In genomic region chr1:210689741-210690635, GRCh38 we compare ENCODE assay signal across 12 cellular contexts.
"Had no signal": no experiment of that assay in that cellular context is flagged by ENCODE, and none has a peak within 500 bp of the region (broad histone marks: within the 10 kb centered on the region; RNA-seq: fewer than 3 reads in every experiment).

No MANE protein-coding gene starts in this region.

- H3K9me3 ChIP-seq: ascending aorta, esophagus squamous epithelium, mucosa of descending colon, suprapubic skin had no signal

- DNase-seq: activated CD4-positive, alpha-beta T cell treated with anti-CD3 and anti-CD28 coated beads, Interleukin-2, amount 10 ng/mL, durations not matched to agents 7 days and 5 days; activated CD8-positive, alpha-beta memory T cell treated with anti-CD3 and anti-CD28 coated beads, Interleukin-2, amount 50 U/mL, for 4 hours; activated naive CD4-positive, alpha-beta T cell treated with anti-CD3 and anti-CD28 coated beads for 36 hours; activated T-cell treated with anti-CD3 and anti-CD28 coated beads, Interleukin-2, amount 50 U/mL, for 4 hours; effector memory CD4-positive, alpha-beta T cell; esophagus squamous epithelium; mucosa of descending colon; naive B cell; T-helper 1 cell; T1000 had no signal

- H3K4me1 ChIP-seq: ascending aorta, esophagus squamous epithelium, suprapubic skin had no signal

- H3K27ac ChIP-seq: ascending aorta, esophagus squamous epithelium, suprapubic skin had no signal

- H3K27me3 ChIP-seq: ascending aorta, esophagus squamous epithelium, suprapubic skin had no signal

- ATAC-seq: activated T-cell treated with anti-CD3 and anti-CD28 coated beads, Interleukin-2, amount 50 U/mL, for 4 hours; mucosa of descending colon had no signal

- H3K36me3 ChIP-seq: ascending aorta, esophagus squamous epithelium, suprapubic skin had no signal

- H3K4me3 ChIP-seq: ascending aorta, esophagus squamous epithelium, mucosa of descending colon, suprapubic skin had no signal
